ENCODE assay signal across 14 cellular contexts in the genomic region with DNA sequence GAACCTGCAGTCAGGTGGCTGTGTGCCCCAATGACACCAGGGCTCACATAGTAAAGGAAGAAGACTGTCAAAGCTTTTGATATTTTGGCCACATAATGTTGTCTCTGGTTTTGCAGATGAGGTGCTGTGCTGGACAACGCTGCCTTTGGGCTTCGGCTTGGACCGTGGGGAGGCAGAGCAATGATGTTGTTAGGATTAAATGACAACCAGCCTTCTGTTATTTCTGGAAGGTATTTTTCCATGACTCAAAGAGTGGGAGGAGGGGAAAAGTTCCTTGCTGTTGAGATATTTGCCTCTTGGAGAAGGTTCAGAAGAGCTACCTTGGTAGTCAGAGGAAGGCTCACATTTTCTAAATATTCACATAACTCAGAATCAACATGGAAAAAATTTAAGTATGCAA.
DNase-seq lines count a peak whose midpoint lies in the region; ATAC-seq and TF ChIP-seq lines count a peak whose summit lies in the region.
"Had no signal": no experiment of that assay in that cellular context is flagged by ENCODE, and none has a peak within 500 bp of the region (broad histone marks: within the 10 kb centered on the region; RNA-seq: fewer than 3 reads in every experiment).

No MANE protein-coding gene starts in this region.

- peaks cover 19% of the 10 kb centered on the region for H3K27me3 Mint-ChIP-seq in nephron (ENCODE audit: low read depth)

- peak overlapping the region; percentile 66 for H3K27ac ChIP-seq in stomach smooth muscle (ENCODE audit: low read length)

- no peak for TF ChIP-seq CTCF in nephron (IDR thresholded peaks at IDR 0.05; ENCODE audit: unreplicated experiment in 3 of 3)

- H3K36me3 Mint-ChIP-seq in nephron (ENCODE audit: low read depth): no peaks in the 10 kb centered on the region
- H3K36me3 Mint-ChIP-seq: CD8-positive, alpha-beta T cell had no signal

- peak overlapping the region in 1 of 2 donors; percentile 15 for H3K4me3 ChIP-seq in stomach smooth muscle (ENCODE audit: low read length in 2 of 2)
- H3K4me3 ChIP-seq: GM23338 had no signal

- H3K4me3 Mint-ChIP-seq in nephron: no peak overlapping the region
- H3K4me3 Mint-ChIP-seq: CD8-positive, alpha-beta T cell; GM23338 had no signal

- ATAC-seq in GM18870 (IDR thresholded peaks at IDR 0.05; ENCODE audit: unreplicated experiment): no peak
- ATAC-seq in HG02884 (IDR thresholded peaks at IDR 0.05; ENCODE audit: unreplicated experiment): no peak
- ATAC-seq: CD8-positive, alpha-beta T cell; GM23338 had no signal

- peak overlapping the region in 2 of 3 experiments; percentile 58 to 59 for H3K27ac Mint-ChIP-seq in nephron
- H3K27ac Mint-ChIP-seq: CD8-positive, alpha-beta T cell; GM23338 had no signal

- peaks cover 23% of the 10 kb centered on the region for H3K4me1 Mint-ChIP-seq in nephron

- no peaks in the 10 kb centered on the region for H3K9me3 ChIP-seq in stomach smooth muscle (ENCODE audit: control insufficient read depth in 2 of 2, low read length in 2 of 2)
- H3K9me3 ChIP-seq: BE2C had no signal

- no peaks in the 10 kb centered on the region for H3K9me3 Mint-ChIP-seq in nephron
- H3K9me3 Mint-ChIP-seq: CD8-positive, alpha-beta T cell; GM23338 had no signal

- H3K4me1 ChIP-seq in stomach smooth muscle (ENCODE audit: control insufficient read depth, insufficient read depth, low read length): peaks cover 49% of the 10 kb centered on the region

- H3K36me3 ChIP-seq in stomach smooth muscle (ENCODE audit: control insufficient read depth in 2 of 2, insufficient read depth in 2 of 2, low read length in 2 of 2): no peaks in the 10 kb centered on the region
- H3K36me3 ChIP-seq: BE2C had no signal

- H3K9ac ChIP-seq in stomach smooth muscle (ENCODE audit: low read length in 2 of 2): no peak overlapping the region

- H3K27me3 ChIP-seq in stomach smooth muscle (ENCODE audit: control insufficient read depth in 1 of 2, insufficient read depth in 2 of 2, low read length in 2 of 2): no peaks in the 10 kb centered on the region
- H3K27me3 ChIP-seq: BE2C had no signal

- DNase-seq in M059J (ENCODE audit: low read depth): peak; percentile 56
- DNase-seq in ecto neural progenitor cell (ENCODE audit: low spot score): peak; percentile 3
- DNase-seq in T1000 (lab: John Stamatoyannopoulos, UW): no peak
- DNase-seq: BE2C; CD8-positive, alpha-beta T cell; KBM-7; NCI-H1092; NCI-H446 treated with DMSO at 0.1 percent for 48 hours; NCI-H774 had no signal
